ENCODE assay signal across 19 cellular contexts in the genomic region with DNA sequence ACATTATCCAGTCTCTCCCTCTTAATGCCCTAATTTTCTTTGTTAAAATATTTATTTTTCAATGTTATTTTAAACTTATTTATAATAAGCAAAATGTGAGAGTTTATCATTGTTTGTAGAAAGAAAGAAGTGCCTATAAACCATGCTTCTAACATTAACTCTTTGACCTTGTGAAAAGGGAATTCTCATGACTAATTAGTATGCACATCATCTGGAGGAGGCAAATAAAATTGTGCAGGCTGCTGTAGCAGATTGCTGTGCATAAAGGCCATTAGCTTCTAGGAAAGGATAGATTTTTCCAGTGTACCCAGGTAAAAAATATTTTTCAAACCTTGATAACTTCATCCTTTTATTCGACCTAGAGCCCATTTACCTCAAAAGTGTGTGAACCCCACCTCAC.
DNase-seq lines count a peak whose midpoint lies in the region; ATAC-seq, FAIRE-seq and TF ChIP-seq lines count a peak whose summit lies in the region.
"Had no signal": no experiment of that assay in that cellular context is flagged by ENCODE, and none has a peak within 500 bp of the region (broad histone marks: within the 10 kb centered on the region; RNA-seq: fewer than 3 reads in every experiment).

No MANE protein-coding gene starts in this region.

- peak; percentile 83 for FAIRE-seq in endometrium (lab: Jason Lieb, UNC)
- FAIRE-seq: A204.1, H1, HepG2 had no signal

- peak; percentile 26 for DNase-seq in EH (ENCODE audit: low read depth)
- peak; percentile 24 for DNase-seq in left kidney (ENCODE audit: low read depth, low spot score)
- DNase-seq in activated CD4-positive, CD25-positive, alpha-beta regulatory T cell (lab: John Stamatoyannopoulos, UW), result no peak
- no peak for DNase-seq in foreskin fibroblast
- DNase-seq: ACHN; BE2C; C1 segment of cervical spinal cord; CD4-positive, CD25-positive, alpha-beta regulatory T cell; CD8-positive, alpha-beta memory T cell; COR-L47; DMS153; DMS79; GF-D8; H9 had no signal

- no peak for ATAC-seq in HG02642 (IDR thresholded peaks at IDR 0.05; ENCODE audit: poor library complexity, unreplicated experiment)
- ATAC-seq: HepG2 had no signal

- TF ChIP-seq CTCF in foreskin fibroblast (IDR thresholded peaks at IDR 0.05; ENCODE audit: low read depth, low read length), result no peak

- no peak overlapping the region for H3K4me3 ChIP-seq in foreskin fibroblast (ENCODE audit: low read depth in 1 of 2, low read length in 2 of 2)

Comparison
In these comparisons a context has a peak if more than half of its experiments do, and no peak if none do; other contexts are left out.
1. DNase-seq: peak in EH (single experiment) and left kidney (single experiment); none in activated CD4-positive, CD25-positive, alpha-beta regulatory T cell (0 of 4) and foreskin fibroblast (0 of 2).